25 cellular contexts compared by ENCODE assay signal in genomic region chr4:32136081-32136787, GRCh38.
"Had no signal": no experiment of that assay in that cellular context is flagged by ENCODE, and none has a peak within 500 bp of the region (broad histone marks: within the 10 kb centered on the region; RNA-seq: fewer than 3 reads in every experiment).

No MANE protein-coding gene starts in this region.

- H3K36me3 Mint-ChIP-seq: naive thymus-derived CD4-positive, alpha-beta T cell had no signal

- H3K27me3 Mint-ChIP-seq: naive thymus-derived CD4-positive, alpha-beta T cell; stimulated activated naive CD8-positive, alpha-beta T cell treated with anti-CD3 and anti-CD28 coated beads, Interleukin-15, amount 100 ng/mL, for 72 hours had no signal

- H3K9me3 ChIP-seq: ascending aorta, gastroesophageal sphincter, heart left ventricle, ovary, psoas muscle, suprapubic skin, upper lobe of right lung had no signal

- H3K4me1 ChIP-seq: ascending aorta, gastroesophageal sphincter, heart left ventricle, psoas muscle, suprapubic skin, upper lobe of right lung had no signal

- H3K36me3 ChIP-seq: ascending aorta, gastroesophageal sphincter, heart left ventricle, ovary, suprapubic skin, upper lobe of right lung had no signal

- DNase-seq: activated CD4-positive, alpha-beta T cell treated with anti-CD3 and anti-CD28 coated beads, Interleukin-2, amount 50 U/mL, for 1 hour; activated CD4-positive, CD25-positive, alpha-beta regulatory T cell treated with anti-CD3 and anti-CD28 coated beads, Interleukin-2, amount 50 U/mL, for 72 hours; activated CD8-positive, alpha-beta memory T cell treated with anti-CD3 and anti-CD28 coated beads for 24 hours; activated CD8-positive, alpha-beta memory T cell treated with anti-CD3 and anti-CD28 coated beads, Interleukin-2, amount 50 U/mL, for 48 hours; activated effector memory CD4-positive, alpha-beta T cell treated with Interleukin-2 at 50 U/mL for 16 hours; activated naive CD4-positive, alpha-beta T cell treated with anti-CD3 and anti-CD28 coated beads, Interleukin-2, amount 50 U/mL, for 16 hours; activated T-cell treated with anti-CD3 and anti-CD28 coated beads, Interleukin-2, amount 50 U/mL, for 48 hours; dermis blood vessel endothelial cell; effector memory CD4-positive, alpha-beta T cell; erythroblast; heart left ventricle; kidney glomerular epithelial cell; naive thymus-derived CD4-positive, alpha-beta T cell; ovary; psoas muscle; right cardiac atrium; stimulated activated CD4-positive, alpha-beta T cell treated with anti-CD3 and anti-CD28 coated beads, Interleukin-15, amount 100 ng/mL, for 24 hours; stimulated activated CD4-positive, alpha-beta T cell treated with anti-CD3 and anti-CD28 coated beads, Interleukin-2, amount 100 ng/mL, for 48 hours; stimulated activated naive CD8-positive, alpha-beta T cell treated with anti-CD3 and anti-CD28 coated beads, Interleukin-15, amount 100 ng/mL, for 72 hours; T-helper 2 cell; upper lobe of right lung had no signal

- H3K4me1 Mint-ChIP-seq: naive thymus-derived CD4-positive, alpha-beta T cell; stimulated activated naive CD8-positive, alpha-beta T cell treated with anti-CD3 and anti-CD28 coated beads, Interleukin-15, amount 100 ng/mL, for 72 hours had no signal

- ATAC-seq: gastroesophageal sphincter; heart left ventricle; naive thymus-derived CD4-positive, alpha-beta T cell; psoas muscle; right cardiac atrium; stimulated activated naive CD8-positive, alpha-beta T cell treated with anti-CD3 and anti-CD28 coated beads, Interleukin-15, amount 100 ng/mL, for 72 hours; upper lobe of right lung had no signal

- H3K27me3 ChIP-seq: ascending aorta, gastroesophageal sphincter, heart left ventricle, ovary, suprapubic skin, upper lobe of right lung had no signal

- H3K4me3 Mint-ChIP-seq: naive thymus-derived CD4-positive, alpha-beta T cell; stimulated activated naive CD8-positive, alpha-beta T cell treated with anti-CD3 and anti-CD28 coated beads, Interleukin-15, amount 100 ng/mL, for 72 hours had no signal

- H3K4me3 ChIP-seq: ascending aorta, gastroesophageal sphincter, heart left ventricle, ovary, psoas muscle, suprapubic skin, upper lobe of right lung had no signal

- H3K27ac ChIP-seq: ascending aorta, gastroesophageal sphincter, heart left ventricle, ovary, psoas muscle, suprapubic skin, upper lobe of right lung, VCaP had no signal

- H3K27ac Mint-ChIP-seq: naive thymus-derived CD4-positive, alpha-beta T cell; stimulated activated naive CD8-positive, alpha-beta T cell treated with anti-CD3 and anti-CD28 coated beads, Interleukin-15, amount 100 ng/mL, for 72 hours had no signal
